8 cellular contexts compared by ENCODE assay signal in genomic region chr9:136546697-136547481, GRCh38. TPM values are rescaled to one million over a fixed set of nuclear protein-coding genes. Genes with fewer than 3 reads are reported as not detected.
DNase-seq lines count a peak whose midpoint lies in the region; ATAC-seq lines count a peak whose summit lies in the region.

No MANE protein-coding gene starts in this region.

- POLR2A ChIA-PET in activated CD4-positive, alpha-beta memory T cell treated with anti-CD3 and anti-CD28 coated beads, Interleukin-2, amount 10 ng/mL, durations not matched to agents 7 days and 5 days (lab: Charles Lee): interaction anchor here (1.2 to 4.8 kb wide), 3 partner anchors 9 to 181 kb away, joined by 3 to 32 read pairs (median 5); no protein-coding TSS in a partner anchor

- H3K36me3 Mint-ChIP-seq in activated CD4-positive, alpha-beta memory T cell treated with anti-CD3 and anti-CD28 coated beads, Interleukin-2, amount 10 ng/mL, durations not matched to agents 7 days and 5 days (ENCODE audit: low read depth): peaks cover 17% of the 10 kb centered on the region

- CTCF ChIA-PET in activated CD4-positive, alpha-beta memory T cell treated with anti-CD3 and anti-CD28 coated beads, Interleukin-2, amount 10 ng/mL, durations not matched to agents 7 days and 5 days (lab: Charles Lee): no interaction called here

- H3K9me3 ChIP-seq in effector memory CD4-positive, alpha-beta T cell (ENCODE audit: control insufficient read depth, low read length): no peaks in the 10 kb centered on the region

- no peaks in the 10 kb centered on the region for H3K27me3 ChIP-seq in effector memory CD4-positive, alpha-beta T cell (replicated peaks; ENCODE audit: control insufficient read depth, insufficient read depth, low read length, poor library complexity, severe bottlenecking)

- ATAC-seq in stimulated activated naive CD8-positive, alpha-beta T cell treated with anti-CD3 and anti-CD28 coated beads, Interleukin-15, Interleukin-2, amounts not matched to agents 100 U/mL and 50 U/mL, for 24 hours: peak; percentile 4
- ATAC-seq in HG03565 (IDR thresholded peaks at IDR 0.05; ENCODE audit: unreplicated experiment): no peak

- DNase-seq in NCI-H748 (lab: John Stamatoyannopoulos, UW; ENCODE audit: unreplicated experiment) (peak; percentile 67), NCI-H748 treated with DMSO at 0.1 percent for 48 hours (lab: John Stamatoyannopoulos, UW) (no peak), MV-4-11 (lab: John Stamatoyannopoulos, UW) (peak; percentile 37), medulla oblongata (ENCODE audit: extremely low spot score) (peak; percentile 64)
- peak; percentile 61 for DNase-seq in activated CD4-positive, alpha-beta memory T cell treated with anti-CD3 and anti-CD28 coated beads, Interleukin-2, amount 10 ng/mL, durations not matched to agents 7 days and 5 days
- DNase-seq in effector memory CD4-positive, alpha-beta T cell: peak in 1 of 3 donors; percentile 19
- peak; percentile 66 for DNase-seq in stimulated activated naive CD8-positive, alpha-beta T cell treated with anti-CD3 and anti-CD28 coated beads, Interleukin-15, Interleukin-2, amounts not matched to agents 100 U/mL and 50 U/mL, for 24 hours

- peak overlapping the region; percentile 74 for H3K27ac Mint-ChIP-seq in activated CD4-positive, alpha-beta memory T cell treated with anti-CD3 and anti-CD28 coated beads, Interleukin-2, amount 10 ng/mL, durations not matched to agents 7 days and 5 days

- H3K4me1 ChIP-seq in effector memory CD4-positive, alpha-beta T cell (ENCODE audit: control insufficient read depth, insufficient read depth, low read length, poor library complexity, severe bottlenecking): peaks cover 36% of the 10 kb centered on the region

- no peaks in the 10 kb centered on the region for H3K9me3 Mint-ChIP-seq in activated CD4-positive, alpha-beta memory T cell treated with anti-CD3 and anti-CD28 coated beads, Interleukin-2, amount 10 ng/mL, durations not matched to agents 7 days and 5 days

- H3K27ac ChIP-seq in effector memory CD4-positive, alpha-beta T cell (ENCODE audit: insufficient read depth, low read length, poor library complexity, severe bottlenecking): peak overlapping the region; percentile 42

- H3K4me1 Mint-ChIP-seq in activated CD4-positive, alpha-beta memory T cell treated with anti-CD3 and anti-CD28 coated beads, Interleukin-2, amount 10 ng/mL, durations not matched to agents 7 days and 5 days: peaks cover 42% of the 10 kb centered on the region

- H3K4me3 Mint-ChIP-seq in activated CD4-positive, alpha-beta memory T cell treated with anti-CD3 and anti-CD28 coated beads, Interleukin-2, amount 10 ng/mL, durations not matched to agents 7 days and 5 days: peak overlapping the region; percentile 80

- peak overlapping the region; percentile 62 for H3K4me3 ChIP-seq in effector memory CD4-positive, alpha-beta T cell (ENCODE audit: insufficient read depth, low read depth, low read length, poor library complexity, severe bottlenecking)

- peaks cover 2% of the 10 kb centered on the region for H3K27me3 Mint-ChIP-seq in activated CD4-positive, alpha-beta memory T cell treated with anti-CD3 and anti-CD28 coated beads, Interleukin-2, amount 10 ng/mL, durations not matched to agents 7 days and 5 days

- no peaks in the 10 kb centered on the region for H3K36me3 ChIP-seq in effector memory CD4-positive, alpha-beta T cell (ENCODE audit: control insufficient read depth, insufficient read depth, low read length)

RNA-seq across cellular contexts. Expression of gene NOTCH1, which starts 1.0 kb away (rescaled TPM):
- total RNA-seq in activated CD4-positive, alpha-beta memory T cell treated with anti-CD3 and anti-CD28 coated beads, Interleukin-2, amount 10 ng/mL, durations not matched to agents 7 days and 5 days: 10 to 100 TPM; 58.8 to 59.8 TPM
